8 cellular contexts compared by ENCODE assay signal in the genomic region with DNA sequence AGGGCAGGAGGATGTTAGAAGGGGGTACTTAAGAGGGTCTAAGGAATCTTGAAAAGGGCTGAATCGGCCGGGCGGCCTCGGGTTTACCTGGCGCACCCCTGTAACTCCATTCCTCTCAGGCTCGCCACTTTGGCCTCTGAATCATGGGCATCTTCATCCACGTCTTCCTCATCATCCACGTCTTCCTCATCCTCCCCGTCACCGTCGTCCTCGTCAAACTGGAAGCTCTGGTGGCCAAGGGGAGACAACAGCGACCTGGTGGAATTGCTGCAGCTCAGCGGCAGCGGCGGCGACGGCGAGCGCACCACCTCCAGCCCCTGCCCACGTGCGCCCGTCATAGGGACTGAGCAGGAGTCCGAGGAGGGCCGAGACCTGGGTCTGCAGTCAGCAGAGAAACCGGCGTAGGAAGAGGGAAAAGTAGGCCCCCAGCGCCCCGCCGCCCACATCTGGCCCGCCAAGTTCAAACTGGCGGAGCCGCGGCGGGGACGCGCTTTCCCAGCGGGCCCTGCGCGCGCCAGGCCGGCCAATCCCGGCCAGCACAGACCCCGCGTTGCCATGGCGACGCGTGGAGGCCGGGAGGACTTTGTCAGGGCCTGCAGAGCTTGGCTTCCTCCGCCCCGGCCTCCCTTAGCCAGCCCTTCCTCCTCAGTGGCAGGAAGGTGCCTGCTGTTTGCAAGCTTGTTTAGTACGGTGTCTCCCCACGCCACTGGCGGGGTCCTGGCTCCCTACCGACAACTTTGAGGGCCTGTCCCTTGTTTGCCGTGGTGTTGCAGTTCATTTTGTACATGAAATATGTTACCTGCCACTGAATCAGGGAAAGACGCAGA. TPM values are rescaled to one million over a fixed set of nuclear protein-coding genes. Genes with fewer than 3 reads are reported as not detected.
DNase-seq lines count a peak whose midpoint lies in the region; ATAC-seq and FAIRE-seq lines count a peak whose summit lies in the region.

CCDC34 (minus strand) TSS at position 467 of the 827 bp plus-strand sequence; CDS start at position 446, 21 bp downstream.

- H3K79me2 ChIP-seq in mesendoderm (ENCODE audit: control insufficient read depth, insufficient read depth, low read length) = no peaks in the 10 kb centered on the region

- H4K5ac ChIP-seq in mesendoderm (ENCODE audit: low read length) = no peak within 1 kb of the TSS

- peaks cover 9% of the 10 kb centered on the region for H3K36me3 Mint-ChIP-seq in effector memory CD8-positive, alpha-beta T cell (ENCODE audit: insufficient read depth)

- H3K4me1 ChIP-seq in mesendoderm (ENCODE audit: control insufficient read depth, low read depth, low read length) = peaks cover 7% of the 10 kb centered on the region

- peak; percentile 87 for FAIRE-seq in HTR-8/SVneo (lab: Jason Lieb, UNC)

- peak within 1 kb of the TSS; percentile 92 for H3K4me2 ChIP-seq in mesendoderm (ENCODE audit: low read length)

- peak within 1 kb of the TSS; percentile 91 to 95 for H3K27ac Mint-ChIP-seq in effector memory CD8-positive, alpha-beta T cell

- H3K18ac ChIP-seq in mesendoderm (ENCODE audit: low read length) = no peak within 1 kb of the TSS

- in situ Hi-C loops in Caki2 (cut with HindIII; ENCODE audit: low pct_unique_long_range_greater_than_20kb, low sequenced_read_pairs) = loop anchor here (25.0 kb wide), 1 partner anchor 176 kb away; no protein-coding TSS in a partner anchor

- WGBS in mesendoderm (ENCODE audit: extremely low coverage, insufficient coverage, low lambda C conversion rate) = no CpG with 5 or more reads among the region's 57 CpGs

- peak within 1 kb of the TSS; percentile 96 for H3K9ac ChIP-seq in mesendoderm (ENCODE audit: low read length)

- peaks cover 2% of the 10 kb centered on the region for H3K79me1 ChIP-seq in mesendoderm (ENCODE audit: low read length)

- H2BK5ac ChIP-seq in mesendoderm (ENCODE audit: low read length) = peak within 1 kb of the TSS; percentile 31

- H3K36me3 ChIP-seq in mesendoderm (ENCODE audit: control insufficient read depth, insufficient read depth, low read length) = no peaks in the 10 kb centered on the region

- H3K27me3 Mint-ChIP-seq in effector memory CD8-positive, alpha-beta T cell = no peaks in the 10 kb centered on the region

- H3K56ac ChIP-seq in mesendoderm (ENCODE audit: low read length) = peak within 1 kb of the TSS; percentile 97

- H4K8ac ChIP-seq in mesendoderm (ENCODE audit: low read depth, low read length) = no peak within 1 kb of the TSS

- H3K4me3 ChIP-seq in mesendoderm (ENCODE audit: low read length) = peak within 1 kb of the TSS; percentile 85

- H2AK5ac ChIP-seq in mesendoderm (ENCODE audit: low read length) = no peak within 1 kb of the TSS

- no peak within 1 kb of the TSS for H3K4ac ChIP-seq in mesendoderm (ENCODE audit: low read depth, low read length)

- no peaks in the 10 kb centered on the region for H3K9me3 Mint-ChIP-seq in effector memory CD8-positive, alpha-beta T cell

- H3K23ac ChIP-seq in mesendoderm (ENCODE audit: low read length) = no peak within 1 kb of the TSS

- no peaks in the 10 kb centered on the region for H3K27me3 ChIP-seq in mesendoderm (ENCODE audit: insufficient read depth, low read length, poor library complexity)

- H2BK15ac ChIP-seq in mesendoderm (replicated peaks; ENCODE audit: low read depth) = no peak within 1 kb of the TSS

- H3K27ac ChIP-seq in mesendoderm (ENCODE audit: low read depth, low read length) = peak within 1 kb of the TSS; percentile 42

- peak within 1 kb of the TSS; percentile 92 to 94 for H3K4me3 Mint-ChIP-seq in effector memory CD8-positive, alpha-beta T cell

- peak; percentile 86 for DNase-seq in Caki2 (ENCODE audit: low read depth)
- DNase-seq in HTR-8/SVneo (ENCODE audit: insufficient read length, low spot score) = peak; percentile 90
- DNase-seq in NOMO-1 treated with dmso at 0.1 percent for 144 hours (lab: John Stamatoyannopoulos, UW; ENCODE audit: unreplicated experiment) = peak; percentile 85
- DNase-seq in activated CD8-positive, alpha-beta memory T cell treated with anti-CD3 and anti-CD28 coated beads for 48 hours (ENCODE audit: low read depth in 2 of 3, low spot score in 2 of 3) = peak; percentile 63 to 82 (median 69)
- DNase-seq in effector memory CD8-positive, alpha-beta T cell = peak; percentile 80 to 83 (median 81)
- peak; percentile 98 for DNase-seq in mesendoderm
- DNase-seq in stimulated activated CD8-positive, alpha-beta memory T cell treated with anti-CD3 and anti-CD28 coated beads, Interleukin-12 subunit alpha, Interleukin-12 subunit beta, amount 100 ng/mL, for 24 hours (ENCODE audit: extremely low read depth) = peak; percentile 75

- H2BK120ac ChIP-seq in mesendoderm (ENCODE audit: low read depth, low read length) = no peak within 1 kb of the TSS

- peaks cover 18 to 23% of the 10 kb centered on the region in 2 donors for H3K4me1 Mint-ChIP-seq in effector memory CD8-positive, alpha-beta T cell (ENCODE audit: low read depth in 2 of 2)

- peak; percentile 99 for ATAC-seq in GM21390 (IDR thresholded peaks at IDR 0.05; ENCODE audit: unreplicated experiment)
- ATAC-seq in effector memory CD8-positive, alpha-beta T cell (replicated peaks) = peak; percentile 98

RNA-seq across cellular contexts. Expression of gene CCDC34, which starts in this region (rescaled TPM):
- 16.8 and 29.5 TPM in 2 replicates for total RNA-seq in Caki2 (2014; rRNA removed; shearing (Covaris generic); ENCODE audit: low replicate concordance)
- polyA plus RNA-seq in mesendoderm (2013, experiment 1 of 2) = 38.0 TPM
- 40.1 TPM for polyA plus RNA-seq in mesendoderm (2013, experiment 2 of 2)

Comparison
In these comparisons a context has a peak if more than half of its experiments do, and no peak if none do; other contexts are left out.
1. Peak in every context shown above with its lines: DNase-seq, ATAC-seq, H3K4me3 ChIP-seq and H3K27ac ChIP-seq.